27 cellular contexts compared by ENCODE assay signal in the genomic region with DNA sequence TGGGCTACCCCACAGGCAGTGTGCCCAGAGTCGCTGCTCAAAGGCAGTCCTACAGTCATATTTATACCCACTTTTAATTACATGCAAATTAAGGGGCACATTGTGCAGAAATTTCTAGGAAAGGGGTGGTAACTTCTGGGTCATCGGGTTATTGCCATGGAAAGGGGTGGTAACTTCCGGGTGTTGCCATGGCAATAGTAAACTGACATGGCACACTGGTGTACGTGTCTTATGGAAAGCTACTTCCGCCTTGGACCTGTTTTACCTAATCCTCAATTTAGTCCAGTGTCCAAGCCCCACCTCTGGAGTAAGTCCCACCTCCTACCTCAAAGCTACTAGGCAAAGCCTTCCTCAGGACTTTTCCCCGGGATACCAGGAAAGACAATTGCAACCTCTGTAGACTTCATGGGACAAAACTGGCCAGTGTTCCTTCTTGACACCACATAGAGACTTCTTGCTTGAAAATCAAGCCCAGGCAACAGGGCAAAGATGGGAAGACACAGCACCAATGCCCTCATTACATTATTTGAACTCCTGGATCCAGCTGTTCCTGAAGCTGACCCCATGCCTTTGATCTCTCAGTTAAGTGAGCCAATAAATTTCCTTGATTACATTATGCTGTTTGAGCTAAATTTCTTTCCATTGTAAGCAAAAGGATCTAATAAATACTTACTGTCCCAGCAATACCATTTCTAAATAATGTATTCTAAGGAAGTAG.
"Had no signal": no experiment of that assay in that cellular context is flagged by ENCODE, and none has a peak within 500 bp of the region (broad histone marks: within the 10 kb centered on the region; RNA-seq: fewer than 3 reads in every experiment).

No MANE protein-coding gene starts in this region.

- H3K4me1 ChIP-seq: left lung had no signal

- H3K27me3 ChIP-seq: dorsolateral prefrontal cortex, esophagus squamous epithelium, gastrocnemius medialis, heart right ventricle, left lung had no signal

- H3K4me3 ChIP-seq: coronary artery, dorsolateral prefrontal cortex, esophagus squamous epithelium, gastrocnemius medialis, heart right ventricle, left lung, lower lobe of right lung, mucosa of descending colon had no signal

- H3K4me3 Mint-ChIP-seq: mesothelial cell of epicardium had no signal

- H3K36me3 ChIP-seq: esophagus squamous epithelium, gastrocnemius medialis, heart right ventricle, left lung, lower lobe of right lung had no signal

- FAIRE-seq: colon, endometrium, islet of Langerhans, keratinocyte had no signal

- ATAC-seq: esophagus mucosa, gastrocnemius medialis, heart right ventricle, left cardiac atrium, left lung, left ventricle myocardium superior, lower lobe of right lung, mucosa of descending colon had no signal

- H3K27ac ChIP-seq: coronary artery, dorsolateral prefrontal cortex, epithelial cell of prostate, esophagus squamous epithelium, gastrocnemius medialis, heart right ventricle, left lung, lower lobe of right lung had no signal

- H3K27ac Mint-ChIP-seq: mesothelial cell of epicardium had no signal

- DNase-seq: dermis blood vessel endothelial cell; dorsolateral prefrontal cortex; effector CD4-positive, alpha-beta T cell; effector memory CD4-positive, alpha-beta T cell; erythroblast; esophagus squamous epithelium; foreskin fibroblast; foreskin melanocyte; gastrocnemius medialis; glutamatergic neuron; head of caudate nucleus; heart right ventricle; hippocampal formation; left cardiac atrium; left lung; left ventricle myocardium superior; lower lobe of right lung; mesenchymal stem cell; mucosa of descending colon had no signal

- H3K4me1 Mint-ChIP-seq: mesothelial cell of epicardium had no signal

- H3K36me3 Mint-ChIP-seq: mesothelial cell of epicardium had no signal

- H3K9me3 ChIP-seq: esophagus squamous epithelium, gastrocnemius medialis, heart right ventricle, left lung, lower lobe of right lung, mucosa of descending colon had no signal
